In the genomic region with DNA sequence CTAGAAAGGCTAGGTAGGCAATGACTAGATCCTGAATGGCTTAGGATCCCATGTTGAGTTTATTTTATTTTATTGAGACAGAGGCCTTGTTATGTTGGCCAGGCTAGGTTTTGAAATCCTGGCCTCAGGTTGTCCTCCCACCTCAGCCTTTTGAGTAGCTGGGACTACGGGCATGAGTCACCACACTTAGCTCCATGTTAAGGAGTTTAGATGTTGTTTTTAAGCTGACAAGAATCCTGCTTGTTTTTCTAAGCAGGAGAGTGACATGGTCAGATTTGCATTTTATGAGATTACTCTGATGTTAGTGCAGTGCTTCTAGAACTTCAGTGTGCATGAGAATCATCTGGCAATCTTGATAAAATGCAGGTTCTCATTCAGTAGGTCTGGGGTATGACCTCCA, we compare ENCODE assay signal across 1 cellular context.
TF ChIP-seq lines count a peak whose summit lies in the region.

No MANE protein-coding gene starts in this region.

TF ChIP-seq in HepG2, 621 proteins besides CTCF, POLR2A, EP300 and RAD21 (continued from another document):
- TF ChIP-seq, protein P1, sequence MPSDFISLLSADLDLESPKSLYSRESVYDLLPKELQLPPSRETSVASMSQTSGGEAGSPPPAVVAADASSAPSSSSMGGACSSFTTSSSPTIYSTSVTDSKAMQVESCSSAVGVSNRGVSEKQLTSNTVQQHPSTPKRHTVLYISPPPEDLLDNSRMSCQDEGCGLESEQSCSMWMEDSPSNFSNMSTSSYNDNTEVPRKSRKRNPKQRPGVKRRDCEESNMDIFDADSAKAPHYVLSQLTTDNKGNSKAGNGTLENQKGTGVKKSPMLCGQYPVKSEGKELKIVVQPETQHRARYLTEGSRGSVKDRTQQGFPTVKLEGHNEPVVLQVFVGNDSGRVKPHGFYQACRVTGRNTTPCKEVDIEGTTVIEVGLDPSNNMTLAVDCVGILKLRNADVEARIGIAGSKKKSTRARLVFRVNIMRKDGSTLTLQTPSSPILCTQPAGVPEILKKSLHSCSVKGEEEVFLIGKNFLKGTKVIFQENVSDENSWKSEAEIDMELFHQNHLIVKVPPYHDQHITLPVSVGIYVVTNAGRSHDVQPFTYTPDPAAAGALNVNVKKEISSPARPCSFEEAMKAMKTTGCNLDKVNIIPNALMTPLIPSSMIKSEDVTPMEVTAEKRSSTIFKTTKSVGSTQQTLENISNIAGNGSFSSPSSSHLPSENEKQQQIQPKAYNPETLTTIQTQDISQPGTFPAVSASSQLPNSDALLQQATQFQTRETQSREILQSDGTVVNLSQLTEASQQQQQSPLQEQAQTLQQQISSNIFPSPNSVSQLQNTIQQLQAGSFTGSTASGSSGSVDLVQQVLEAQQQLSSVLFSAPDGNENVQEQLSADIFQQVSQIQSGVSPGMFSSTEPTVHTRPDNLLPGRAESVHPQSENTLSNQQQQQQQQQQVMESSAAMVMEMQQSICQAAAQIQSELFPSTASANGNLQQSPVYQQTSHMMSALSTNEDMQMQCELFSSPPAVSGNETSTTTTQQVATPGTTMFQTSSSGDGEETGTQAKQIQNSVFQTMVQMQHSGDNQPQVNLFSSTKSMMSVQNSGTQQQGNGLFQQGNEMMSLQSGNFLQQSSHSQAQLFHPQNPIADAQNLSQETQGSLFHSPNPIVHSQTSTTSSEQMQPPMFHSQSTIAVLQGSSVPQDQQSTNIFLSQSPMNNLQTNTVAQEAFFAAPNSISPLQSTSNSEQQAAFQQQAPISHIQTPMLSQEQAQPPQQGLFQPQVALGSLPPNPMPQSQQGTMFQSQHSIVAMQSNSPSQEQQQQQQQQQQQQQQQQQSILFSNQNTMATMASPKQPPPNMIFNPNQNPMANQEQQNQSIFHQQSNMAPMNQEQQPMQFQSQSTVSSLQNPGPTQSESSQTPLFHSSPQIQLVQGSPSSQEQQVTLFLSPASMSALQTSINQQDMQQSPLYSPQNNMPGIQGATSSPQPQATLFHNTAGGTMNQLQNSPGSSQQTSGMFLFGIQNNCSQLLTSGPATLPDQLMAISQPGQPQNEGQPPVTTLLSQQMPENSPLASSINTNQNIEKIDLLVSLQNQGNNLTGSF (CRISPR knock-in tag; IDR thresholded peaks at IDR 0.05), result no peak
TF ChIP-seq in HepG2: peak in this region for 0.
